ENCODE assay signal across 8 cellular contexts in the genomic region with DNA sequence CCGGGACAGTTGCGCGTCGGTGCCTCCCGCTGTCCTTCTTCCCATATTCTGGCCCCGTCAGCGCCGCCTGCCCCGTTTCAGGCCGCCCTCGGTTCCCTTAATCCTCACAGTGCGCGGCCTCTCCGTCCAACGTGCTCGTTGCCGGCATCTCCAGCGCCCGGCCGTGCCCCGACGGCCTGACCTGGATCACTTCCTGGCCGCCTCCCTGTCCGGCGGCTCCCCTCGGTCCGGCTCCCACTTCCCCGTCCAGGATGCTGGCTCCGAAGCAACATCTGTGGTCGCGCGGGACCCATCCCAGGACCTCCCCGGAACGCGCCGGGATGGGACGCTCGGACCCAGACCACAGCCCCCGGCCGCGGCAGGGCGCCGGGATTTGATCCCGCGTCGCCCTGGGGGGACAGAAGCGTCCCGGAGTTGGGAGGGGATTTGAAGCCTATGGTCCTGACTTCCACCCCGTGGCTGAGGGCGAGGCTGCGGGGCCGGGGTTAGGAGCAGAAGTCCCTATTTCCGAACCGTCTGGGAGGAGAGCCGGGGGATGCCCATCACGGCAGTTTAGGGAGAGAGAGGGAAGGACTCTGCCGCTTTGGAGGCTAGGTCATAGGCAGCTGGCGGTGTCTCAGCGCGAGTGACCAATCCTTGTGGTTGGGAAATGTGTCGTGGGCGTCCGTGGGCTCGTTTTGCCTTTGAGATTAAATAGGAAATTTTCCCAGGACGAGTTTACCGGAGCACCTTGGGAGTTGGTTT. TPM values are rescaled to one million over a fixed set of nuclear protein-coding genes. Genes with fewer than 3 reads are reported as not detected.
DNase-seq lines count a peak whose midpoint lies in the region; ATAC-seq and TF ChIP-seq lines count a peak whose summit lies in the region.

No MANE protein-coding gene starts in this region.

- H3K4me3 Mint-ChIP-seq in activated T-cell treated with anti-CD3 and anti-CD28 coated beads, Interleukin-2, amount 50 U/mL, for 4 hours, result peak overlapping the region; percentile 89
- H3K4me3 Mint-ChIP-seq in endothelial cell (ENCODE audit: unreplicated experiment), result peak overlapping the region; percentile 90
- peak overlapping the region; percentile 89 to 97 (median 94) for H3K4me3 Mint-ChIP-seq in naive B cell

- TF ChIP-seq CTCF in endothelial cell (IDR thresholded peaks at IDR 0.05; ENCODE audit: unreplicated experiment), result no peak

- H3K36me3 Mint-ChIP-seq in activated T-cell treated with anti-CD3 and anti-CD28 coated beads, Interleukin-2, amount 50 U/mL, for 4 hours (ENCODE audit: insufficient read depth), result no peaks in the 10 kb centered on the region
- H3K36me3 Mint-ChIP-seq in endothelial cell (ENCODE audit: low read depth, unreplicated experiment), result peaks cover 4% of the 10 kb centered on the region
- no peaks in the 10 kb centered on the region for H3K36me3 Mint-ChIP-seq in naive B cell

- H3K27ac Mint-ChIP-seq in endothelial cell (ENCODE audit: unreplicated experiment), result no peak overlapping the region
- H3K27ac Mint-ChIP-seq in naive B cell, result peak overlapping the region; percentile 98 to 99 (median 98)

- DNase-seq in activated T-cell treated with anti-CD3 and anti-CD28 coated beads, Interleukin-2, amount 50 U/mL, for 4 hours, result no peak
- DNase-seq in activated T-cell treated with anti-CD3 and anti-CD28 coated beads, Interleukin-2, amount 50 U/mL, for 48 hours, result no peak
- DNase-seq in RKO (ENCODE audit: low spot score) (peak; percentile 79), endothelial cell (ENCODE audit: low spot score) (peak; percentile 45), naive B cell (no peak), NCI-H2196 (lab: John Stamatoyannopoulos, UW; ENCODE audit: unreplicated experiment) (no peak)
- no peak for DNase-seq in stimulated activated CD4-positive, alpha-beta T cell treated with anti-CD3 and anti-CD28 coated beads, Interleukin-4, amount 100 ng/mL, for 24 hours

- ATAC-seq in activated T-cell treated with anti-CD3 and anti-CD28 coated beads, Interleukin-2, amount 50 U/mL, for 4 hours, result peak; percentile 22 to 35
- peak; percentile 19 for ATAC-seq in HG02763 (IDR thresholded peaks at IDR 0.05; ENCODE audit: unreplicated experiment)
- ATAC-seq in naive B cell (ENCODE audit: low read depth in 2 of 2), result peak; percentile 12 to 13

- H3K4me1 Mint-ChIP-seq in activated T-cell treated with anti-CD3 and anti-CD28 coated beads, Interleukin-2, amount 50 U/mL, for 4 hours (ENCODE audit: low read depth), result peaks cover 31% of the 10 kb centered on the region
- H3K4me1 Mint-ChIP-seq in endothelial cell (ENCODE audit: unreplicated experiment), result peaks cover 6% of the 10 kb centered on the region
- peaks cover 23 to 56% (median 43%) of the 10 kb centered on the region in 3 donors for H3K4me1 Mint-ChIP-seq in naive B cell

- H3K27me3 Mint-ChIP-seq in activated T-cell treated with anti-CD3 and anti-CD28 coated beads, Interleukin-2, amount 50 U/mL, for 4 hours (ENCODE audit: low read depth), result no peaks in the 10 kb centered on the region
- H3K27me3 Mint-ChIP-seq in endothelial cell (ENCODE audit: unreplicated experiment) (peaks cover 3% of the 10 kb centered on the region), naive B cell (no peaks in the 10 kb centered on the region)

- H3K9me3 Mint-ChIP-seq in activated T-cell treated with anti-CD3 and anti-CD28 coated beads, Interleukin-2, amount 50 U/mL, for 4 hours, result no peaks in the 10 kb centered on the region
- H3K9me3 Mint-ChIP-seq in endothelial cell (ENCODE audit: unreplicated experiment) (no peaks in the 10 kb centered on the region), naive B cell (peaks cover 0 to 3% (median 0%) of the 10 kb centered on the region in 7 donors)

RNA-seq across cellular contexts. Expression of gene KCTD7, which starts 53.8 kb away (rescaled TPM):
- total RNA-seq in activated T-cell treated with anti-CD3 and anti-CD28 coated beads, Interleukin-2, amount 50 U/mL, for 4 hours, result 1 to 10 TPM; 3.1 to 3.9 (median 3.6) TPM
- total RNA-seq in endothelial cell (ENCODE audit: unreplicated experiment), result 14.6 TPM
- polyA plus RNA-seq in naive B cell (ENCODE audit: low read depth in 6 of 6), result 1 to 10 TPM; 6.5 to 9.7 (median 8.8) TPM

RNA-seq across cellular contexts. Expression of gene RABGEF1, which starts 58.0 kb away (rescaled TPM):
- 10 to 100 TPM; 18.4 to 21.3 (median 18.8) TPM for total RNA-seq in activated T-cell treated with anti-CD3 and anti-CD28 coated beads, Interleukin-2, amount 50 U/mL, for 4 hours
- total RNA-seq in endothelial cell (ENCODE audit: unreplicated experiment), result 19.2 TPM
- polyA plus RNA-seq in naive B cell (ENCODE audit: low read depth in 6 of 6), result 10 to 100 TPM; 44.8 to 67.3 (median 55.9) TPM

Comparison
In these comparisons a context has a peak if more than half of its experiments do, and no peak if none do; other contexts are left out.
1. DNase-seq: peak in RKO (single experiment) and endothelial cell (single experiment); none in activated T-cell treated with anti-CD3 and anti-CD28 coated beads, Interleukin-2, amount 50 U/mL, for 4 hours (single experiment), activated T-cell treated with anti-CD3 and anti-CD28 coated beads, Interleukin-2, amount 50 U/mL, for 48 hours (0 of 2), naive B cell (single experiment), NCI-H2196 (single experiment) and stimulated activated CD4-positive, alpha-beta T cell treated with anti-CD3 and anti-CD28 coated beads, Interleukin-4, amount 100 ng/mL, for 24 hours (single experiment).
2. Peak in every context shown above with its lines, with median percentiles within 50 percentile points of each other: ATAC-seq and H3K4me3 Mint-ChIP-seq.